ENCODE assay signal across 15 cellular contexts in genomic region chr18:50944245-50944917, GRCh38. TPM values are rescaled to one million over a fixed set of nuclear protein-coding genes. Genes with fewer than 3 reads are reported as not detected.
A peak's percentile ranks its signal among the peaks of the same experiment; 100 is the strongest.
DNase-seq lines count a peak whose midpoint lies in the region; ATAC-seq and TF ChIP-seq lines count a peak whose summit lies in the region.
"Had no signal": no experiment of that assay in that cellular context is flagged by ENCODE, and none has a peak within 500 bp of the region (broad histone marks: within the 10 kb centered on the region; RNA-seq: fewer than 3 reads in every experiment).

No MANE protein-coding gene starts in this region.

- H3K4me3 Mint-ChIP-seq in progenitor cell of endocrine pancreas (ENCODE audit: low read depth): no peak overlapping the region
- H3K4me3 Mint-ChIP-seq: activated naive CD8-positive, alpha-beta T cell had no signal

- H3K4me1 Mint-ChIP-seq in progenitor cell of endocrine pancreas (ENCODE audit: low read depth): no peaks in the 10 kb centered on the region

- DNase-seq in SIG-M5 treated with dmso at 0.1 percent for 504 hours (lab: John Stamatoyannopoulos, UW; ENCODE audit: unreplicated experiment) (peak; percentile 54), SIG-M5 (lab: John Stamatoyannopoulos, UW) (no peak), NOMO-1 (lab: John Stamatoyannopoulos, UW; ENCODE audit: unreplicated experiment in 2 of 2) (peak; percentile 67 to 76), fibroblast of mammary gland (ENCODE audit: low read depth) (peak; percentile 6), putamen (ENCODE audit: low spot score) (peak; percentile 12), NCI-H774 (lab: John Stamatoyannopoulos, UW) (no peak), progenitor cell of endocrine pancreas (ENCODE audit: low spot score, unreplicated experiment) (no peak)
- DNase-seq: activated CD8-positive, alpha-beta memory T cell treated with anti-CD3 and anti-CD28 coated beads, Interleukin-2, amount 50 U/mL, for 4 hours; COR-L47; NCI-H1436 treated with DMSO at 0.1 percent for 48 hours; SHP77 had no signal

- ATAC-seq in SK-N-SH treated with all-trans-retinoic acid at 6 μM for 48 hours: no peak

- no peak overlapping the region for H3K27ac Mint-ChIP-seq in progenitor cell of endocrine pancreas
- H3K27ac Mint-ChIP-seq: activated naive CD8-positive, alpha-beta T cell had no signal

- no peaks in the 10 kb centered on the region for H3K27me3 Mint-ChIP-seq in progenitor cell of endocrine pancreas
- H3K27me3 Mint-ChIP-seq: activated naive CD8-positive, alpha-beta T cell had no signal

- TF ChIP-seq CTCF in fibroblast of mammary gland (conservative IDR thresholded peaks at IDR 0.05; ENCODE audit: control insufficient read depth, insufficient read depth, low read depth, low read length) (no peak), progenitor cell of endocrine pancreas (IDR thresholded peaks at IDR 0.05; ENCODE audit: unreplicated experiment) (no peak)

- peaks cover 10% of the 10 kb centered on the region for H3K36me3 Mint-ChIP-seq in progenitor cell of endocrine pancreas (ENCODE audit: insufficient read depth)

- no peaks in the 10 kb centered on the region for H3K9me3 Mint-ChIP-seq in progenitor cell of endocrine pancreas (ENCODE audit: low read depth)

- H3K4me3 ChIP-seq in fibroblast of mammary gland (ENCODE audit: control insufficient read depth, low read depth, low read length): no peak overlapping the region
- H3K4me3 ChIP-seq: lung, thoracic aorta had no signal

TF ChIP-seq in SK-N-SH treated with all-trans-retinoic acid at 6 μM for 48 hours, 23 proteins besides CTCF, POLR2A, EP300 and RAD21:
- no peak for TF ChIP-seq ZC3H10 (CRISPR knock-in tag; IDR thresholded peaks at IDR 0.05)
- TF ChIP-seq CREB5 (CRISPR knock-in tag; IDR thresholded peaks at IDR 0.05; ENCODE audit: low read depth): no peak
- TF ChIP-seq TOX (CRISPR knock-in tag; IDR thresholded peaks at IDR 0.05; ENCODE audit: borderline replicate concordance): no peak
- TF ChIP-seq GLIS3 (CRISPR knock-in tag; IDR thresholded peaks at IDR 0.05): no peak
- no peak for TF ChIP-seq ZNF70 (CRISPR knock-in tag; IDR thresholded peaks at IDR 0.05)
- TF ChIP-seq ZNF565 (CRISPR knock-in tag; conservative IDR thresholded peaks at IDR 0.05; ENCODE audit: low read depth): no peak
- TF ChIP-seq CSRNP3 (CRISPR knock-in tag; IDR thresholded peaks at IDR 0.05): no peak
- no peak for TF ChIP-seq PPARA (CRISPR knock-in tag; IDR thresholded peaks at IDR 0.05; ENCODE audit: borderline replicate concordance)
- no peak for TF ChIP-seq TCF4 (CRISPR knock-in tag; IDR thresholded peaks at IDR 0.05; ENCODE audit: borderline replicate concordance)
- no peak for TF ChIP-seq OSR1 (CRISPR knock-in tag; IDR thresholded peaks at IDR 0.05)
- no peak for TF ChIP-seq BACH2 (CRISPR knock-in tag; IDR thresholded peaks at IDR 0.05; ENCODE audit: borderline replicate concordance)
- TF ChIP-seq SNAI2 (CRISPR knock-in tag; IDR thresholded peaks at IDR 0.05): no peak
- no peak for TF ChIP-seq ESRRG (CRISPR knock-in tag; IDR thresholded peaks at IDR 0.05)
- no peak for TF ChIP-seq POU6F1 (CRISPR knock-in tag; IDR thresholded peaks at IDR 0.05; ENCODE audit: borderline replicate concordance, low read depth)
TF ChIP-seq in SK-N-SH treated with all-trans-retinoic acid at 6 μM for 48 hours: peak in this region for 0.

RNA-seq across cellular contexts. Expression of gene ELAC1, which starts 23.5 kb away (rescaled TPM):
- 8.5 and 9.2 TPM in 2 replicates for total RNA-seq in progenitor cell of endocrine pancreas

Comparison
In these comparisons a context has a peak if more than half of its experiments do, and no peak if none do; other contexts are left out.
1. DNase-seq: peak in SIG-M5 treated with dmso at 0.1 percent for 504 hours (single experiment), NOMO-1 (2 of 2), fibroblast of mammary gland (single experiment) and putamen (single experiment); none in SIG-M5 (single experiment), NCI-H774 (single experiment) and progenitor cell of endocrine pancreas (single experiment).